8 cellular contexts compared by ENCODE assay signal in genomic region chr12:55681142-55682077, GRCh38. TPM values are rescaled to one million over a fixed set of nuclear protein-coding genes. Genes with fewer than 3 reads are reported as not detected.
A peak's percentile ranks its signal among the peaks of the same experiment; 100 is the strongest.
DNase-seq lines count a peak whose midpoint lies in the region; ATAC-seq, FAIRE-seq and TF ChIP-seq lines count a peak whose summit lies in the region.

No MANE protein-coding gene starts in this region.

- H3K36me3 Mint-ChIP-seq in activated naive CD4-positive, alpha-beta T cell treated with anti-CD3 and anti-CD28 coated beads, Interleukin-2, amount 50 U/mL, for 24 hours = no peaks in the 10 kb centered on the region

- no peaks in the 10 kb centered on the region for H3K9me3 Mint-ChIP-seq in activated naive CD4-positive, alpha-beta T cell treated with anti-CD3 and anti-CD28 coated beads, Interleukin-2, amount 50 U/mL, for 24 hours

- H3K4me1 Mint-ChIP-seq in activated naive CD4-positive, alpha-beta T cell treated with anti-CD3 and anti-CD28 coated beads, Interleukin-2, amount 50 U/mL, for 24 hours = peaks cover 13% of the 10 kb centered on the region

- H3K27me3 ChIP-seq in body of pancreas (no peaks in the 10 kb centered on the region), stomach (peaks cover 0 to 15% (median 0%) of the 10 kb centered on the region in 3 donors)

- H3K27ac ChIP-seq in body of pancreas = peak overlapping the region in 3 of 4 donors; percentile 30 to 64 (median 41)
- H3K27ac ChIP-seq in kidney (ENCODE audit: low read depth in 2 of 2, low read length in 2 of 2) = no peak overlapping the region
- H3K27ac ChIP-seq in stomach = peak overlapping the region in 3 of 5 donors; percentile 28 to 64 (median 51)

- no peak for FAIRE-seq in kidney (lab: Jason Lieb, UNC)

- H3K4me1 ChIP-seq in body of pancreas (peaks cover 14% of the 10 kb centered on the region), kidney (ENCODE audit: control insufficient read depth in 1 of 2, insufficient read depth in 1 of 2, low read depth in 1 of 2, low read length in 2 of 2) (peaks cover 0 to 6% of the 10 kb centered on the region in 2 donors), stomach (peaks cover 13 to 23% (median 17%) of the 10 kb centered on the region in 4 donors)

- peak; percentile 39 to 70 (median 52) for TF ChIP-seq CTCF in body of pancreas (IDR thresholded peaks at IDR 0.05)
- peak; percentile 47 for TF ChIP-seq CTCF in kidney (IDR thresholded peaks at IDR 0.05; ENCODE audit: borderline replicate concordance, extremely low read depth, insufficient read depth)
- TF ChIP-seq CTCF in stomach (IDR thresholded peaks at IDR 0.05) = peak in 3 of 7 experiments; percentile 11 to 40 (median 34)

- peak overlapping the region; percentile 34 for H3K4me3 Mint-ChIP-seq in activated naive CD4-positive, alpha-beta T cell treated with anti-CD3 and anti-CD28 coated beads, Interleukin-2, amount 50 U/mL, for 24 hours

- H3K4me3 ChIP-seq in body of pancreas (peak overlapping the region in 1 of 2 donors; percentile 3), kidney (ENCODE audit: low read length in 2 of 2) (peak overlapping the region; percentile 66 to 79), stomach (peak overlapping the region; percentile 9 to 41 (median 30))

- TF ChIP-seq POLR2A in body of pancreas (IDR thresholded peaks at IDR 0.05) (peak; percentile 29 to 56 (median 53)), stomach (IDR thresholded peaks at IDR 0.05) (no peak)

- WGBS in body of pancreas, 2 donors = 5% methylated on average over 14 to 17 of the region's 17 CpGs
- 7 to 17% (median 10%) methylated on average over 13 to 17 of the region's 17 CpGs for WGBS in stomach, 5 donors

- H3K9me3 ChIP-seq in body of pancreas (no peaks in the 10 kb centered on the region), kidney (ENCODE audit: control insufficient read depth in 1 of 2, low read length in 2 of 2) (no peaks in the 10 kb centered on the region), stomach (no peaks in the 10 kb centered on the region)

- DNase-seq in activated naive CD4-positive, alpha-beta T cell (lab: John Stamatoyannopoulos, UW) = no peak
- DNase-seq in NCI-H226 (peak; percentile 65), body of pancreas (peak; percentile 67 to 86 (median 84)), kidney (peak; percentile 82), stomach (peak; percentile 71)

- no peak overlapping the region for H3K27ac Mint-ChIP-seq in activated naive CD4-positive, alpha-beta T cell treated with anti-CD3 and anti-CD28 coated beads, Interleukin-2, amount 50 U/mL, for 24 hours

- ATAC-seq in body of pancreas (peak; percentile 91), HG02610 (IDR thresholded peaks at IDR 0.05; ENCODE audit: unreplicated experiment) (no peak), GM21360 (IDR thresholded peaks at IDR 0.05; ENCODE audit: unreplicated experiment) (no peak)

- intact Hi-C loops in body of pancreas (cut with DNase I) = no loop called here
- intact Hi-C loops in kidney (cut with DNase I) = no loop called here
- intact Hi-C loops in stomach (cut with DNase I; ENCODE audit: low total_unique reads) = no loop called here

- peak overlapping the region in 1 of 2 donors; percentile 55 for H3K9ac ChIP-seq in kidney (ENCODE audit: low read length in 2 of 2)

- no peak for TF ChIP-seq EP300 in stomach (IDR thresholded peaks at IDR 0.05)

- peaks cover 12% of the 10 kb centered on the region for H3K27me3 Mint-ChIP-seq in activated naive CD4-positive, alpha-beta T cell treated with anti-CD3 and anti-CD28 coated beads, Interleukin-2, amount 50 U/mL, for 24 hours

- H3K36me3 ChIP-seq in body of pancreas (replicated peaks in 1 of 2; ENCODE audit: insufficient read depth in 1 of 2, low read depth in 2 of 2) (no peaks in the 10 kb centered on the region), kidney (ENCODE audit: control insufficient read depth in 1 of 2, insufficient read depth in 2 of 2, low read length in 2 of 2) (no peaks in the 10 kb centered on the region), stomach (peaks cover 0 to 19% (median 2%) of the 10 kb centered on the region in 4 donors)

RNA-seq across cellular contexts. Expression of gene ITGA7, which starts 26.3 kb away (rescaled TPM):
- total RNA-seq in body of pancreas (10 to 100 TPM; 11.4 to 52.1 TPM), kidney (66.3 TPM), stomach (100 to 1,000 TPM in 1 of 5 donors, 10 to 100 TPM in 4; 10.3 to 188 (median 58.0) TPM)
- polyA plus RNA-seq in kidney (ENCODE audit: insufficient read depth, low read depth, low replicate concordance) (26.2 TPM), stomach (10 to 100 TPM in 1 of 3 donors, 1 to 10 TPM in 2; 3.5 to 40.6 (median 5.8) TPM)

RNA-seq across cellular contexts. Expression of gene BLOC1S1, which starts 34.4 kb away (rescaled TPM):
- total RNA-seq in body of pancreas = 100 to 1,000 TPM in 1 of 2 donors, 10 to 100 TPM in 1; 86.1 to 105 TPM
- total RNA-seq in kidney = 116 TPM
- 451 TPM for polyA plus RNA-seq in kidney (ENCODE audit: insufficient read depth, low read depth, low replicate concordance)
- total RNA-seq in stomach = 100 to 1,000 TPM in 3 of 5 donors, 10 to 100 TPM in 2; 12.8 to 392 (median 114) TPM
- polyA plus RNA-seq in stomach = 100 to 1,000 TPM; 349 to 451 (median 411) TPM

RNA-seq across cellular contexts. Expression of gene RDH5, which starts 38.8 kb away (rescaled TPM):
- total RNA-seq in body of pancreas = 10 to 100 TPM in 1 of 2 donors, 1 to 10 TPM in 1; 4.2 to 20.4 TPM
- total RNA-seq in kidney = 11.1 TPM
- polyA plus RNA-seq in kidney (ENCODE audit: insufficient read depth, low read depth, low replicate concordance) = 30.2 TPM
- 10 to 100 TPM in 3 of 5 donors, 1 to 10 TPM in 2; 4.0 to 41.2 (median 19.3) TPM for total RNA-seq in stomach
- polyA plus RNA-seq in stomach = 10 to 100 TPM in 1 of 3 donors, 1 to 10 TPM in 2; 3.2 to 10.3 (median 9.7) TPM

RNA-seq across cellular contexts. Expression of gene OR10P1, which starts 44.7 kb away (rescaled TPM):
- not detected for total RNA-seq in body of pancreas
- total RNA-seq in kidney = not detected
- not detected for polyA plus RNA-seq in kidney (ENCODE audit: insufficient read depth, low read depth, low replicate concordance)
- not detected for total RNA-seq in stomach
- not detected for polyA plus RNA-seq in stomach

RNA-seq across cellular contexts. Expression of gene CD63, which starts 47.4 kb away (rescaled TPM):
- total RNA-seq in body of pancreas (100 to 1,000 TPM; 341 to 511 TPM), kidney (1,130 TPM), stomach (1,000 to 10,000 TPM in 1 of 5 donors, 100 to 1,000 TPM in 3, 10 to 100 TPM in 1; 71.2 to 1,329 (median 399) TPM)
- polyA plus RNA-seq in kidney (ENCODE audit: insufficient read depth, low read depth, low replicate concordance) (1,381 TPM), stomach (100 to 1,000 TPM; 455 to 899 (median 803) TPM)

Comparison
In these comparisons a context has a peak if more than half of its experiments do, and no peak if none do; other contexts are left out.
1. DNase-seq: peak in NCI-H226 (single experiment), body of pancreas (4 of 4), kidney (single experiment) and stomach (single experiment); none in activated naive CD4-positive, alpha-beta T cell (0 of 4).
2. H3K27ac ChIP-seq: peak in body of pancreas (3 of 4) and stomach (3 of 5); none in kidney (0 of 2).
3. POLR2A ChIP-seq: peak in body of pancreas (3 of 3); none in stomach (0 of 4).